ENCODE assay signal across 8 cellular contexts in the genomic region with DNA sequence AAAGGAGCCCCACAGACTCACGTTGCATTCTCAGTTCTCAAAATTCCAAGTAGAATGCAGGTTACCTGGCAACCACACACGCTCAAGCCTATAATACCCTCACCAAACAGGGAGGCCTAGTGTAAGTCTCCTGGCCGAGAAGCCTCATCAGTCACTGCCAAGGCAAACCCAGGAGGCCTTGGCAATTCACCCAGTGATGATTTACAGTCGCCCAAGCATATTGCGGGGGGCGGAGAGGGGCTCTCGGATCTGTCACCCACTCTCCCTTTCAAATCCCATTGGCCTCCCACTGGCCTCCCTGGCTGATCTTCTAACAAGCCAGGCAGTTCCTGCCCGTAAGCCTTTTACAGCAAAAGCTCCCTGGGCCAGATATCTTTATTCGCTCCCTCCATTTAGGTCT. TPM values are rescaled to one million over a fixed set of nuclear protein-coding genes. Genes with fewer than 3 reads are reported as not detected.
A peak's percentile ranks its signal among the peaks of the same experiment; 100 is the strongest.
DNase-seq lines count a peak whose midpoint lies in the region; ATAC-seq and TF ChIP-seq lines count a peak whose summit lies in the region.

No MANE protein-coding gene starts in this region.

- no peaks in the 10 kb centered on the region for H3K9me3 ChIP-seq in SJSA1 (replicated peaks)
- no peaks in the 10 kb centered on the region for H3K9me3 ChIP-seq in psoas muscle

- 3% methylated on average over 9 of the region's 9 CpGs for WGBS in psoas muscle, 3 donors

- intact Hi-C loops in psoas muscle (cut with DNase I) (loop anchor here in 1 of 2 donors (5.0 kb wide), 1 partner anchor 40 kb away; a partner anchor contains a TSS), sciatic nerve (cut with DNase I) (no loop called here)

- H3K4me3 ChIP-seq in SJSA1 (peak overlapping the region; percentile 81), fibroblast of pulmonary artery (replicated peaks; ENCODE audit: low read depth, low read length) (peak overlapping the region; percentile 81), psoas muscle (peak overlapping the region; percentile 97)

- H3K27ac ChIP-seq in SJSA1 (peak overlapping the region; percentile 66), psoas muscle (peak overlapping the region; percentile 93)

- TF ChIP-seq CTCF in fibroblast of pulmonary artery (IDR thresholded peaks at IDR 0.05; ENCODE audit: low read length, missing control alignments) (no peak), psoas muscle (IDR thresholded peaks at IDR 0.05) (no peak)

- H3K4me1 ChIP-seq in SJSA1 (replicated peaks) (peaks cover 15% of the 10 kb centered on the region), psoas muscle (peaks cover 64% of the 10 kb centered on the region)

- no peaks in the 10 kb centered on the region for H3K27me3 ChIP-seq in SJSA1 (replicated peaks)
- no peaks in the 10 kb centered on the region for H3K27me3 ChIP-seq in psoas muscle (ENCODE audit: insufficient read depth in 3 of 3, low read length in 2 of 3)

- peak in 2 of 4 donors; percentile 22 to 35 for ATAC-seq in psoas muscle
- ATAC-seq in sciatic nerve, result no peak

- H3K36me3 ChIP-seq in SJSA1, result peaks cover 54% of the 10 kb centered on the region
- peaks cover 0 to 14% of the 10 kb centered on the region in 2 donors for H3K36me3 ChIP-seq in psoas muscle (ENCODE audit: insufficient read depth in 1 of 2, low read depth in 1 of 2)

- DNase-seq in DMS 273 (lab: John Stamatoyannopoulos, UW; ENCODE audit: unreplicated experiment), result peak; percentile 31
- no peak for DNase-seq in DMS 273 treated with DMSO at 0.1 percent for 48 hours (lab: John Stamatoyannopoulos, UW)
- DNase-seq in SJSA1 (ENCODE audit: low read depth in 1 of 2, low spot score in 2 of 2), result no peak
- peak; percentile 18 for DNase-seq in fibroblast of pulmonary artery (ENCODE audit: low read depth)
- peak in 1 of 2 donors; percentile 62 for DNase-seq in psoas muscle
- no peak for DNase-seq in sciatic nerve (ENCODE audit: low spot score)
- no peak for DNase-seq in DMS114 treated with DMSO at 0.1 percent for 48 hours (lab: John Stamatoyannopoulos, UW; ENCODE audit: unreplicated experiment)
- no peak for DNase-seq in NCI-H1105 treated with DMSO at 0.1 percent for 48 hours (lab: John Stamatoyannopoulos, UW)

RNA-seq across cellular contexts. Expression of a gene that starts 1.1 kb away (rescaled TPM):
- 76.3 and 82.0 TPM in 2 replicates for total RNA-seq in SJSA1 (2014; rRNA removed; shearing (Covaris generic))
- total RNA-seq in psoas muscle, result 10 to 100 TPM; 37.3 to 66.2 (median 54.3) TPM
- polyA plus RNA-seq in psoas muscle, result 10 to 100 TPM; 34.6 to 72.9 (median 46.7) TPM
- total RNA-seq in sciatic nerve, result 109 TPM

RNA-seq across cellular contexts. Expression of a gene that starts 32.1 kb away (rescaled TPM):
- total RNA-seq in SJSA1 (2014; rRNA removed; shearing (Covaris generic)), result 11.6 and 13.5 TPM in 2 replicates
- total RNA-seq in psoas muscle (10 to 100 TPM; 16.6 to 39.1 (median 25.8) TPM), sciatic nerve (30.2 TPM)
- polyA plus RNA-seq in psoas muscle, result 10 to 100 TPM; 16.6 to 22.9 (median 20.7) TPM

RNA-seq across cellular contexts. Expression of a gene that starts 38.1 kb away (rescaled TPM):
- 10.9 and 27.5 TPM in 2 replicates for total RNA-seq in SJSA1 (2014; rRNA removed; shearing (Covaris generic))
- total RNA-seq in psoas muscle (10 to 100 TPM; 18.9 to 42.8 (median 27.8) TPM), sciatic nerve (51.9 TPM)
- 10 to 100 TPM; 15.9 to 22.1 (median 18.2) TPM for polyA plus RNA-seq in psoas muscle

RNA-seq across cellular contexts. Expression of a gene that starts 46.6 kb away (rescaled TPM):
- not detected in 2 replicates for total RNA-seq in SJSA1 (2014; rRNA removed; shearing (Covaris generic))
- 1 to 10 TPM in 2 of 4 donors, under 1 TPM in 2; 0.47 to 2.0 (median 1.0) TPM for total RNA-seq in psoas muscle
- polyA plus RNA-seq in psoas muscle, result under 1 TPM; 0.21 to 0.47 (median 0.34) TPM
- 6.1 TPM for total RNA-seq in sciatic nerve

Comparison
In these comparisons a context has a peak if more than half of its experiments do, and no peak if none do; other contexts are left out.
1. DNase-seq: peak in DMS 273 (single experiment) and fibroblast of pulmonary artery (single experiment); none in DMS 273 treated with DMSO at 0.1 percent for 48 hours (single experiment), SJSA1 (0 of 2), sciatic nerve (single experiment), DMS114 treated with DMSO at 0.1 percent for 48 hours (single experiment) and NCI-H1105 treated with DMSO at 0.1 percent for 48 hours (single experiment).
2. Peak in every context shown above with its lines, with median percentiles within 50 percentile points of each other: H3K4me3 ChIP-seq.